ENCODE assay signal across 9 cellular contexts in the genomic region with DNA sequence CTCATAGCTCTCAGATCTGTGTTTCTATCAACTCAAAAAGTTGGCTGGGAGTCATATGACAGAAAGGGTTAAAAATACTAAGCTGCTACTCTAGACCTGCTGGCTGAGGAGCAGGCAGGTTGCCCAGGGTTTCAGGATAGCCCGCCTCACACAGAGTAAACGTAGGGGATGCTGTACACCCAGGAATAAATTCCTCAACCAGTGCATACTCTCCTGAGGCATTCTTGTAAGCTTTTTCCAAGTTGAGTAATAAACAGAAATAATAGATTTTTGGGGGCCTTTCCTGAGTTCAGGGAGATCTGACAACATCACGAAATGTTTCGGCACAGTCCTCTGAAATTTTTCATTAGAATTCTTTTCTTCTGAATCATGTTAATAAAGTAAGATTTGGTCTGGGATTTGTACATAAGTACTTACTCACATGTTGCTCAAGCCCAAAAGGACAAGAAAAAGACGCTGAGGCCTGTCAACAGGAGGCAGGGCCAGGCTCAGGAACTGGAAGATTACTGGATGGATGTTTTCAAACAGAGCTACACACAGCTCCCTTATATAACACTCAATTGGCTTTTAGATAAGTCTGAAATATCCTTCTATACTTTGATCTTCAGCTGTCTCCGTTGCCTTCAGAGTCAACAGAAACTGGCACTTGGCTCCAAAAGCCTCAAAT. TPM values are rescaled to one million over a fixed set of nuclear protein-coding genes. Genes with fewer than 3 reads are reported as not detected.
A peak's percentile ranks its signal among the peaks of the same experiment; 100 is the strongest.
DNase-seq lines count a peak whose midpoint lies in the region; ATAC-seq and TF ChIP-seq lines count a peak whose summit lies in the region.
"Had no signal": no experiment of that assay in that cellular context is flagged by ENCODE, and none has a peak within 500 bp of the region (broad histone marks: within the 10 kb centered on the region; RNA-seq: fewer than 3 reads in every experiment).

No MANE protein-coding gene starts in this region.

- H3K4me3 ChIP-seq in fibroblast of pulmonary artery (replicated peaks; ENCODE audit: low read depth, low read length) = no peak overlapping the region
- H3K4me3 ChIP-seq in osteoblast (ENCODE audit: insufficient read depth, low read length) = peak overlapping the region; percentile 6
- no peak overlapping the region for H3K4me3 ChIP-seq in SJCRH30

- no peaks in the 10 kb centered on the region for H4K20me1 ChIP-seq in osteoblast (ENCODE audit: insufficient read depth, low read length)

- H3K27me3 ChIP-seq in osteoblast (ENCODE audit: insufficient read depth, low read length) = no peaks in the 10 kb centered on the region
- H3K27me3 ChIP-seq in SJCRH30 = no peaks in the 10 kb centered on the region

- DNase-seq in AG08396 (ENCODE audit: low spot score) = peak; percentile 81
- DNase-seq in RWPE1 (ENCODE audit: low spot score) = peak; percentile 88
- DNase-seq in fibroblast of pulmonary artery (ENCODE audit: low read depth) = peak; percentile 98
- DNase-seq in osteoblast (ENCODE audit: insufficient read length, low spot score, missing footprints) = peak; percentile 95
- DNase-seq in SJCRH30 = no peak
- no peak for DNase-seq in SIG-M5 treated with dmso at 0.1 percent for 504 hours (lab: John Stamatoyannopoulos, UW; ENCODE audit: unreplicated experiment)
- no peak for DNase-seq in NCI-H2107 (lab: John Stamatoyannopoulos, UW)
- DNase-seq: Caco-2 had no signal

- CTCF ChIA-PET in RWPE1 (lab: Yijun Ruan, JAX) = no interaction called here

- TF ChIP-seq CTCF in RWPE1 (conservative IDR thresholded peaks at IDR 0.05; ENCODE audit: low read depth) (no peak; the same call in 1 of the 2 replicates), fibroblast of pulmonary artery (IDR thresholded peaks at IDR 0.05; ENCODE audit: low read length, missing control alignments) (no peak), osteoblast (IDR thresholded peaks at IDR 0.05; ENCODE audit: extremely low read depth, low read depth, low read length) (peak; percentile 12)

- POLR2A ChIA-PET in RWPE1 (lab: Yijun Ruan, JAX; ENCODE audit: low non-redundant PET) = no interaction called here

- H3K4me2 ChIP-seq in osteoblast (ENCODE audit: insufficient read depth, low read length) = peak overlapping the region; percentile 55

- no peak overlapping the region for H2AFZ ChIP-seq in osteoblast (ENCODE audit: low read length)

- no peak for ATAC-seq in HG03520 (IDR thresholded peaks at IDR 0.05; ENCODE audit: unreplicated experiment)

- H3K79me2 ChIP-seq in osteoblast (ENCODE audit: insufficient read depth, low read length) = peaks cover 40% of the 10 kb centered on the region

- H3K36me3 ChIP-seq in osteoblast (ENCODE audit: insufficient read depth, low read length) (no peaks in the 10 kb centered on the region), SJCRH30 (no peaks in the 10 kb centered on the region)

- H3K27ac ChIP-seq in RWPE1 = no peak overlapping the region
- peak overlapping the region; percentile 74 for H3K27ac ChIP-seq in osteoblast (ENCODE audit: low read depth, low read length)
- no peak overlapping the region for H3K27ac ChIP-seq in SJCRH30

- H3K4me1 ChIP-seq in osteoblast (ENCODE audit: insufficient read depth, low read length) = peaks cover 28% of the 10 kb centered on the region
- peaks cover 10% of the 10 kb centered on the region for H3K4me1 ChIP-seq in SJCRH30
- H3K4me1 ChIP-seq: Caco-2 had no signal

- H3K9me3 ChIP-seq in osteoblast (ENCODE audit: low read depth, low read length) (no peaks in the 10 kb centered on the region), SJCRH30 (replicated peaks) (0 out of 2 replicates have a peak, but pooled peaks cover 3% of the 10 kb centered on the region)
- H3K9me3 ChIP-seq: Caco-2 had no signal

RNA-seq across cellular contexts. Expression of a gene that starts 41.0 kb away (rescaled TPM):
- total RNA-seq in osteoblast = 32.2 and 41.5 TPM in 2 replicates
- 7.7 and 10.1 TPM in 2 replicates for total RNA-seq in SJCRH30 (2014; rRNA removed; shearing (Covaris generic))

Comparison
In these comparisons a context has a peak if more than half of its experiments do, and no peak if none do; other contexts are left out.
1. DNase-seq: peak in AG08396 (single experiment), RWPE1 (single experiment), fibroblast of pulmonary artery (single experiment) and osteoblast (single experiment); none in SJCRH30 (0 of 2), SIG-M5 treated with dmso at 0.1 percent for 504 hours (single experiment) and NCI-H2107 (single experiment).